10 cellular contexts compared by ENCODE assay signal in the genomic region with DNA sequence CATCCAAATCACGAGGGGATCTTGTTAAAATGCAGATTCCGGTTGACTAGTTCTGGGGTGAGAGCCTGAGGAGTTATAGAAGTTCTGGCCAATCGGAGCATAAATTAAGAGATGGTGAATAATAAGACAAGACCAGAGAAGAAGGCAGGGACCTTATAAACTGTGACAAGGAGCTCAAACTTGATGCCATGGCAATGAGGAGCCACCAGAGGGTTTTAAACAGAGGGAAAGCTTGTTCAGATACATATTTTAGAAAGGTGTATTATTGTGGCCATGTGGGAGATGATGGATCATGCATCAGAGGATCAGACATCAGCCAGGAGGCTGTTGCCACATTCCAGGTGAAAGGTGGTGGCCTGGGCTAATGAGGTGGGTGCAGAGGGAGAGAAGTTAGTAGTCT. TPM values are rescaled to one million over a fixed set of nuclear protein-coding genes. Genes with fewer than 3 reads are reported as not detected.
"Had no signal": no experiment of that assay in that cellular context is flagged by ENCODE, and none has a peak within 500 bp of the region (broad histone marks: within the 10 kb centered on the region; RNA-seq: fewer than 3 reads in every experiment).

No MANE protein-coding gene starts in this region.

- FAIRE-seq: H1, H54, HTR-8/SVneo, K562 had no signal

- H2AFZ ChIP-seq: GM23338 had no signal

- H3K4me2 ChIP-seq: GM23338 had no signal

- H3K9me3 Mint-ChIP-seq: GM23338, H9 had no signal

- H3K27ac Mint-ChIP-seq: GM23338, H9 had no signal

- DNase-seq: H9, HCEC 1CT, IMR-90, KG1 had no signal

- H3K4me3 ChIP-seq: GM23338, K562 had no signal

- ATAC-seq: GM23338, K562 had no signal

- H3K4me3 Mint-ChIP-seq: GM23338, H9 had no signal

RNA-seq across cellular contexts. Expression of a gene that starts 29.6 kb away (rescaled TPM):
- total RNA-seq: GM23338, H1, H9, HT-29, IMR-90 had no signal
- polyA plus RNA-seq: GM23338, H1, IMR-90 had no signal
